Comparison of ENCODE assay signal across 18 cellular contexts in the genomic region with DNA sequence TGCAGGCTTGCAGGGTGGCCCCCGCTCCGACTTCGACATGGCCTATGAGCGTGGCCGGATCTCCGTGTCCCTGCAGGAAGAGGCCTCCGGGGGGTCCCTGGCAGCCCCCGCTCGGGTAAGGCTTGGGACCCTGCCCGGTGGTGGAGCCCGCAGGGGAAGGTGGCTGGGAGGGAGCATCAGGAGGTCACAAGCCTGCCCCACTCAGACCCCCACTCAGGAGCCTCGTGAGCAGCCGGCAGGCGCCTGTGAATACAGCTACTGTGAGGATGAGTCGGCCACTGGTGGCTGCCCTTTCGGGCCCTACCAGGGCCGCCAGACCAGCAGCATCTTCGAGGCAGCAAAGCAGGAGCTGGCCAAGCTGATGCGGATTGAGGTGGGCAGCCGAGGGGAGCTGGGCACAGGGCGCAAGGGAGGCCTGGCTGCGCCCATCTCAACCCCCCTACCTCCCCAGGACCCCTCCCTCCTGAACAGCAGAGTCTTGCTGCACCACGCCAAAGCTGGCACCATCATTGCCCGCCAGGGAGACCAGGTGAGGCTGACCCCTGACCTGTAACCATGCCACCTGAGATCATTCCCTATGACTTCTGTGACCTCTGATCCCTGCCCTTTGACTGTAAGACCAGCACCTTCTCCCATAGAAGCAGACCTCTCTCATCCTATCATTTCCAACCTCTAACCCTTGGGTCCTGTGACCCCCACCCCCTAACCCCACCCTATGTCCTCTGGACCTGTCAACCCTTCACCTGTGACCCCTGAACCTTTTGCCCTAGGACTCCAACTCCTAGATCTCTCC. TPM values are rescaled to one million over a fixed set of nuclear protein-coding genes. Genes with fewer than 3 reads are reported as not detected.
"Had no signal": no experiment of that assay in that cellular context is flagged by ENCODE, and none has a peak within 500 bp of the region (broad histone marks: within the 10 kb centered on the region; RNA-seq: fewer than 3 reads in every experiment).

No MANE protein-coding gene starts in this region.

- ATAC-seq: esophagus mucosa; stimulated activated naive CD8-positive, alpha-beta T cell treated with anti-CD3 and anti-CD28 coated beads, Interleukin-15, amount 100 ng/mL, for 72 hours had no signal

- H3K27ac ChIP-seq: SJSA1, vagina had no signal

- H3K4me3 Mint-ChIP-seq: activated B cell treated with CpG ODN at 0.5 μM for 24 hours; activated CD4-positive, alpha-beta T cell treated with anti-CD3 and anti-CD28 coated beads, Interleukin-2, amount 10 ng/mL, durations not matched to agents 7 days and 5 days; nephron; stimulated activated naive CD8-positive, alpha-beta T cell treated with anti-CD3 and anti-CD28 coated beads, Interleukin-15, amount 100 ng/mL, for 72 hours had no signal

- H3K4me1 Mint-ChIP-seq: nephron had no signal

- H3K4me3 ChIP-seq: dorsolateral prefrontal cortex, right atrium auricular region, SJSA1, skin epidermis, vagina had no signal

- DNase-seq: activated B cell treated with CpG ODN at 0.5 μM for 24 hours; activated CD4-positive, alpha-beta T cell treated with anti-CD3 and anti-CD28 coated beads, Interleukin-2, amount 10 ng/mL, durations not matched to agents 7 days and 5 days; activated gamma-delta T cell; activated T-cell treated with anti-CD3 and anti-CD28 coated beads, Interleukin-2, amount 50 U/mL, for 48 hours; anterior cingulate cortex; dorsolateral prefrontal cortex; mammary epithelial cell; occipital lobe; stimulated activated CD4-positive, alpha-beta T cell treated with anti-CD3 and anti-CD28 coated beads, Interleukin-4, amount 100 ng/mL, for 24 hours; stimulated activated naive CD8-positive, alpha-beta T cell treated with anti-CD3 and anti-CD28 coated beads, Interleukin-15, amount 100 ng/mL, for 72 hours; SW 1271 had no signal

- H3K4me1 ChIP-seq: right atrium auricular region, SJSA1, vagina had no signal

- H3K27me3 ChIP-seq: dorsolateral prefrontal cortex, right atrium auricular region, SJSA1, vagina had no signal

- H3K9me3 Mint-ChIP-seq: activated B cell treated with CpG ODN at 0.5 μM for 24 hours; activated CD4-positive, alpha-beta T cell treated with anti-CD3 and anti-CD28 coated beads, Interleukin-2, amount 10 ng/mL, durations not matched to agents 7 days and 5 days; nephron; stimulated activated naive CD8-positive, alpha-beta T cell treated with anti-CD3 and anti-CD28 coated beads, Interleukin-15, amount 100 ng/mL, for 72 hours had no signal

- H3K27me3 Mint-ChIP-seq: activated B cell treated with CpG ODN at 0.5 μM for 24 hours; activated CD4-positive, alpha-beta T cell treated with anti-CD3 and anti-CD28 coated beads, Interleukin-2, amount 10 ng/mL, durations not matched to agents 7 days and 5 days; progenitor cell of endocrine pancreas; stimulated activated naive CD8-positive, alpha-beta T cell treated with anti-CD3 and anti-CD28 coated beads, Interleukin-15, amount 100 ng/mL, for 72 hours had no signal

- H3K27ac Mint-ChIP-seq: activated CD4-positive, alpha-beta T cell treated with anti-CD3 and anti-CD28 coated beads, Interleukin-2, amount 10 ng/mL, durations not matched to agents 7 days and 5 days; nephron; progenitor cell of endocrine pancreas had no signal

- H3K9me3 ChIP-seq: right atrium auricular region, SJSA1, vagina had no signal

RNA-seq across cellular contexts. Expression of a gene that starts 52.9 kb away (rescaled TPM):
- total RNA-seq: SJSA1 had no signal
